2 cellular contexts compared by ENCODE assay signal in the genomic region with DNA sequence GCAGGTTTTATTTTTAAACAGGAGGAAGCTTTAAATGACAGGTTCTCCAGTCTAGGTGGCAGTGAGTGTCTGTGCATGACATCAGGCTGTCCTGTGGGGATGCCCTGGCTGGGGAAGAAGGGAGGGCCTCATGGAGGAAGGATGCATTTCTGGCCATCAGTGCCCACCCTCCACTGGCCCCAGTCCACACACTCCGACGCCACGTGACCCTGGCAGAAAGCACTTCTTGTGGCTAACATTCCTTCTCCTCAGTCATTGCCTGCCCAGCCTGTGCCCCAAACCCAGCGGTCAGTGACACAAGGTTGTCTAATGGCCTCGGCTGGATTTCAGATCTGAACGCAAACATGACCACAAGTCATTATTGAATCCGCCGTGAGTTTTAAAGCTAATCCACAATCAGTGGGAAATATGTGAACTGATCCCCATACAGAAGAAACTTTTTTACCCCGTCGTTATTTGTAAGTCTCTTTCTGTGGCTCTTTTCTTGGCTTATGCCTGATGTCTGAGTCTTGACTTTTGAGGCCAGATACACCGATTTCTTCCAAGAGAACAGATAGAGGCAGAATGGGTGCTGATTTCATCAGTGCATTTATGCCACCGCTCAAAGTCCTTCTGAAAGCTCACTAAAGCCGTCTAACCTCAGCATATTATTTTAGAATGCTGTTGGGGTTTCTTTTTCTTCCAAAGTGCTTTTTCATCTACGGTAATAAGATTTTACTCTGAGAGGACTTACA.
TF ChIP-seq lines count a peak whose summit lies in the region.

No MANE protein-coding gene starts in this region.

TF ChIP-seq in SK-N-SH, 30 proteins besides CTCF, POLR2A, EP300 and RAD21 (continued from another document):
- TF ChIP-seq RXRA (IDR thresholded peaks at IDR 0.05; ENCODE audit: borderline replicate concordance, low read depth) (no peak), FOXJ3 (CRISPR knock-in tag; IDR thresholded peaks at IDR 0.05) (no peak), TCF12 (IDR thresholded peaks at IDR 0.05) (no peak), GABPA (IDR thresholded peaks at IDR 0.05; ENCODE audit: low read depth) (no peak), MEF2A (IDR thresholded peaks at IDR 0.05; ENCODE audit: borderline replicate concordance, low read depth) (no peak), RFX5 (IDR thresholded peaks at IDR 0.05; ENCODE audit: low read length) (no peak), SIN3A (IDR thresholded peaks at IDR 0.05; ENCODE audit: borderline replicate concordance, low read depth, low read length) (no peak)
- TF ChIP-seq, protein P1, sequence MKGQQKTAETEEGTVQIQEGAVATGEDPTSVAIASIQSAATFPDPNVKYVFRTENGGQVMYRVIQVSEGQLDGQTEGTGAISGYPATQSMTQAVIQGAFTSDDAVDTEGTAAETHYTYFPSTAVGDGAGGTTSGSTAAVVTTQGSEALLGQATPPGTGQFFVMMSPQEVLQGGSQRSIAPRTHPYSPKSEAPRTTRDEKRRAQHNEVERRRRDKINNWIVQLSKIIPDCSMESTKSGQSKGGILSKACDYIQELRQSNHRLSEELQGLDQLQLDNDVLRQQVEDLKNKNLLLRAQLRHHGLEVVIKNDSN (IDR thresholded peaks at IDR 0.05; ENCODE audit: borderline replicate concordance, low read depth) = no peak

TF ChIP-seq in SK-N-SH treated with all-trans-retinoic acid at 6 μM for 48 hours, 23 proteins besides CTCF, POLR2A, EP300 and RAD21 (continued from another document):
- TF ChIP-seq TOX (CRISPR knock-in tag; IDR thresholded peaks at IDR 0.05; ENCODE audit: borderline replicate concordance) = no peak
- no peak for TF ChIP-seq ISL1 (CRISPR knock-in tag; IDR thresholded peaks at IDR 0.05)
- TF ChIP-seq, protein P2, sequence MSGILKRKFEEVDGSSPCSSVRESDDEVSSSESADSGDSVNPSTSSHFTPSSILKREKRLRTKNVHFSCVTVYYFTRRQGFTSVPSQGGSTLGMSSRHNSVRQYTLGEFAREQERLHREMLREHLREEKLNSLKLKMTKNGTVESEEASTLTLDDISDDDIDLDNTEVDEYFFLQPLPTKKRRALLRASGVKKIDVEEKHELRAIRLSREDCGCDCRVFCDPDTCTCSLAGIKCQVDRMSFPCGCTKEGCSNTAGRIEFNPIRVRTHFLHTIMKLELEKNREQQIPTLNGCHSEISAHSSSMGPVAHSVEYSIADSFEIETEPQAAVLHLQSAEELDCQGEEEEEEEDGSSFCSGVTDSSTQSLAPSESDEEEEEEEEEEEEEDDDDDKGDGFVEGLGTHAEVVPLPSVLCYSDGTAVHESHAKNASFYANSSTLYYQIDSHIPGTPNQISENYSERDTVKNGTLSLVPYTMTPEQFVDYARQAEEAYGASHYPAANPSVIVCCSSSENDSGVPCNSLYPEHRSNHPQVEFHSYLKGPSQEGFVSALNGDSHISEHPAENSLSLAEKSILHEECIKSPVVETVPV (CRISPR knock-in tag; IDR thresholded peaks at IDR 0.05) = no peak
- no peak for TF ChIP-seq RARB (CRISPR knock-in tag; IDR thresholded peaks at IDR 0.05)
- TF ChIP-seq ARNTL (CRISPR knock-in tag; IDR thresholded peaks at IDR 0.05; ENCODE audit: borderline replicate concordance, low read depth) = no peak
- no peak for TF ChIP-seq CSDC2 (CRISPR knock-in tag; IDR thresholded peaks at IDR 0.05)
- no peak for TF ChIP-seq ZNF565 (CRISPR knock-in tag; conservative IDR thresholded peaks at IDR 0.05; ENCODE audit: low read depth)
- TF ChIP-seq ZC3H10 (CRISPR knock-in tag; IDR thresholded peaks at IDR 0.05) = no peak
- TF ChIP-seq ZFP30 (CRISPR knock-in tag; IDR thresholded peaks at IDR 0.05) = no peak
- TF ChIP-seq ESRRG (CRISPR knock-in tag; IDR thresholded peaks at IDR 0.05) = no peak
- no peak for TF ChIP-seq GLIS3 (CRISPR knock-in tag; IDR thresholded peaks at IDR 0.05)
- no peak for TF ChIP-seq ZNF70 (CRISPR knock-in tag; IDR thresholded peaks at IDR 0.05)
- TF ChIP-seq TCF4 (CRISPR knock-in tag; IDR thresholded peaks at IDR 0.05; ENCODE audit: borderline replicate concordance) = no peak
- TF ChIP-seq, protein P3, sequence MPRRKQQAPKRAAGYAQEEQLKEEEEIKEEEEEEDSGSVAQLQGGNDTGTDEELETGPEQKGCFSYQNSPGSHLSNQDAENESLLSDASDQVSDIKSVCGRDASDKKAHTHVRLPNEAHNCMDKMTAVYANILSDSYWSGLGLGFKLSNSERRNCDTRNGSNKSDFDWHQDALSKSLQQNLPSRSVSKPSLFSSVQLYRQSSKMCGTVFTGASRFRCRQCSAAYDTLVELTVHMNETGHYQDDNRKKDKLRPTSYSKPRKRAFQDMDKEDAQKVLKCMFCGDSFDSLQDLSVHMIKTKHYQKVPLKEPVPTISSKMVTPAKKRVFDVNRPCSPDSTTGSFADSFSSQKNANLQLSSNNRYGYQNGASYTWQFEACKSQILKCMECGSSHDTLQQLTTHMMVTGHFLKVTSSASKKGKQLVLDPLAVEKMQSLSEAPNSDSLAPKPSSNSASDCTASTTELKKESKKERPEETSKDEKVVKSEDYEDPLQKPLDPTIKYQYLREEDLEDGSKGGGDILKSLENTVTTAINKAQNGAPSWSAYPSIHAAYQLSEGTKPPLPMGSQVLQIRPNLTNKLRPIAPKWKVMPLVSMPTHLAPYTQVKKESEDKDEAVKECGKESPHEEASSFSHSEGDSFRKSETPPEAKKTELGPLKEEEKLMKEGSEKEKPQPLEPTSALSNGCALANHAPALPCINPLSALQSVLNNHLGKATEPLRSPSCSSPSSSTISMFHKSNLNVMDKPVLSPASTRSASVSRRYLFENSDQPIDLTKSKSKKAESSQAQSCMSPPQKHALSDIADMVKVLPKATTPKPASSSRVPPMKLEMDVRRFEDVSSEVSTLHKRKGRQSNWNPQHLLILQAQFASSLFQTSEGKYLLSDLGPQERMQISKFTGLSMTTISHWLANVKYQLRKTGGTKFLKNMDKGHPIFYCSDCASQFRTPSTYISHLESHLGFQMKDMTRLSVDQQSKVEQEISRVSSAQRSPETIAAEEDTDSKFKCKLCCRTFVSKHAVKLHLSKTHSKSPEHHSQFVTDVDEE (CRISPR knock-in tag; IDR thresholded peaks at IDR 0.05) = no peak
- TF ChIP-seq OSR1 (CRISPR knock-in tag; IDR thresholded peaks at IDR 0.05) = no peak
- no peak for TF ChIP-seq SNAI2 (CRISPR knock-in tag; IDR thresholded peaks at IDR 0.05)
- TF ChIP-seq, protein P4, sequence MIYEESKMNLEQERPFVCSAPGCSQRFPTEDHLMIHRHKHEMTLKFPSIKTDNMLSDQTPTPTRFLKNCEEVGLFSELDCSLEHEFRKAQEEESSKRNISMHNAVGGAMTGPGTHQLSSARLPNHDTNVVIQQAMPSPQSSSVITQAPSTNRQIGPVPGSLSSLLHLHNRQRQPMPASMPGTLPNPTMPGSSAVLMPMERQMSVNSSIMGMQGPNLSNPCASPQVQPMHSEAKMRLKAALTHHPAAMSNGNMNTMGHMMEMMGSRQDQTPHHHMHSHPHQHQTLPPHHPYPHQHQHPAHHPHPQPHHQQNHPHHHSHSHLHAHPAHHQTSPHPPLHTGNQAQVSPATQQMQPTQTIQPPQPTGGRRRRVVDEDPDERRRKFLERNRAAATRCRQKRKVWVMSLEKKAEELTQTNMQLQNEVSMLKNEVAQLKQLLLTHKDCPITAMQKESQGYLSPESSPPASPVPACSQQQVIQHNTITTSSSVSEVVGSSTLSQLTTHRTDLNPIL (CRISPR knock-in tag; IDR thresholded peaks at IDR 0.05; ENCODE audit: low read depth) = no peak
